27 cellular contexts compared by ENCODE assay signal in genomic region chr5:1758574-1758973, GRCh38.
"Had no signal": no experiment of that assay in that cellular context is flagged by ENCODE, and none has a peak within 500 bp of the region (broad histone marks: within the 10 kb centered on the region; RNA-seq: fewer than 3 reads in every experiment).

No MANE protein-coding gene starts in this region.

- H3K27me3 ChIP-seq: colonic mucosa had no signal

- H3K27ac ChIP-seq: colonic mucosa, coronary artery, dorsolateral prefrontal cortex, epithelial cell of prostate, esophagus muscularis mucosa, esophagus squamous epithelium, foreskin keratinocyte, gastrocnemius medialis, gastroesophageal sphincter, heart left ventricle, heart right ventricle had no signal

- H3K4me1 ChIP-seq: colonic mucosa, esophagus muscularis mucosa, esophagus squamous epithelium, foreskin keratinocyte, gastrocnemius medialis, gastroesophageal sphincter, heart left ventricle, heart right ventricle had no signal

- H3K36me3 ChIP-seq: colonic mucosa, esophagus muscularis mucosa, esophagus squamous epithelium, gastrocnemius medialis, gastroesophageal sphincter, heart left ventricle, heart right ventricle had no signal

- H3K4me3 ChIP-seq: colonic mucosa, coronary artery, dorsolateral prefrontal cortex, esophagus muscularis mucosa, esophagus squamous epithelium, gastrocnemius medialis, gastroesophageal sphincter, heart left ventricle, heart right ventricle had no signal

- FAIRE-seq: colon, endometrium, endothelial cell of umbilical vein, frontal cortex had no signal

- DNase-seq: colonic mucosa; cortex of kidney; dermis blood vessel endothelial cell; effector CD4-positive, alpha-beta T cell; effector CD8-positive, alpha-beta T cell; effector memory CD4-positive, alpha-beta T cell; effector memory CD8-positive, alpha-beta T cell; endodermal cell; erythroblast; esophagus squamous epithelium; foreskin fibroblast; foreskin keratinocyte; foreskin melanocyte; gastrocnemius medialis; glutamatergic neuron; heart right ventricle had no signal

- H3K9me3 ChIP-seq: colonic mucosa, esophagus muscularis mucosa, esophagus squamous epithelium, gastrocnemius medialis, gastroesophageal sphincter had no signal

- ATAC-seq: effector memory CD8-positive, alpha-beta T cell; esophagus mucosa; foreskin keratinocyte; gastrocnemius medialis; gastroesophageal sphincter; heart left ventricle; heart right ventricle had no signal
